Comparison of ENCODE assay signal across 10 cellular contexts in the genomic region with DNA sequence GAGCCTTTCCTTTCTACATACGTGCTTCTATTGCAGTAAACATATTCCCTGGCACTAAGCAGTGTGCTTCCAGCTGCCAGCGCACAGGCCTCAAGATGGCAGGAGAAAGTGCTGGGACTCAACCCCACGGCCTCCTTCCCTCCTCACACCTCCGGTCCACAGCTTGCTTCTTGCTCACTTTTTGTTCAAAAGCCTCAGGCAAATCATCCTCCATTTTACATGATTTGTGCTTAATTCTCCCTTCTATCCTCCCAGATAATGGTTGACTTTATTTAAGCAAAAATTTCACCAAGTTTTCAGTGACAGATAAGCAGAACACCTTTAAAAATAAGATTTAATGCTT. TPM values are rescaled to one million over a fixed set of nuclear protein-coding genes. Genes with fewer than 3 reads are reported as not detected.
DNase-seq lines count a peak whose midpoint lies in the region; ATAC-seq lines count a peak whose summit lies in the region.
"Had no signal": no experiment of that assay in that cellular context is flagged by ENCODE, and none has a peak within 500 bp of the region (broad histone marks: within the 10 kb centered on the region; RNA-seq: fewer than 3 reads in every experiment).

No MANE protein-coding gene starts in this region.

- H3K4me3 ChIP-seq in BLaER1 treated with 17β-estradiol and CSF1 and Interleukin-3, amounts not matched to agents 10 nM and 100 nM, result no peak overlapping the region
- peak overlapping the region; percentile 26 for H3K4me3 ChIP-seq in CD8-positive, alpha-beta memory T cell (ENCODE audit: low read length)
- H3K4me3 ChIP-seq: heart left ventricle, SJSA1 had no signal

- peak overlapping the region; percentile 38 to 80 (median 63) for H3K4me3 Mint-ChIP-seq in CD8-positive, alpha-beta memory T cell
- peak overlapping the region; percentile 87 for H3K4me3 Mint-ChIP-seq in activated CD4-positive, alpha-beta memory T cell treated with anti-CD3 and anti-CD28 coated beads for 36 hours
- peak overlapping the region in 4 of 5 donors; percentile 56 to 65 (median 58) for H3K4me3 Mint-ChIP-seq in immature natural killer cell

- no peaks in the 10 kb centered on the region for H3K27me3 ChIP-seq in BLaER1 treated with 17β-estradiol and CSF1 and Interleukin-3, amounts not matched to agents 10 nM and 100 nM
- no peaks in the 10 kb centered on the region for H3K27me3 ChIP-seq in CD8-positive, alpha-beta memory T cell (ENCODE audit: insufficient read depth, low read length, poor library complexity, severe bottlenecking)
- H3K27me3 ChIP-seq: heart left ventricle, SJSA1 had no signal

- H3K4me1 ChIP-seq in BLaER1 treated with 17β-estradiol and CSF1 and Interleukin-3, amounts not matched to agents 10 nM and 100 nM, result peaks cover 64 to 99% (median 94%) of the 10 kb centered on the region in 10 experiments
- peaks cover 70% of the 10 kb centered on the region for H3K4me1 ChIP-seq in CD8-positive, alpha-beta memory T cell (ENCODE audit: insufficient read depth, low read length)

- peaks cover 55 to 71% (median 58%) of the 10 kb centered on the region in 3 donors for H3K4me1 Mint-ChIP-seq in CD8-positive, alpha-beta memory T cell
- H3K4me1 Mint-ChIP-seq in activated CD4-positive, alpha-beta memory T cell treated with anti-CD3 and anti-CD28 coated beads for 36 hours (ENCODE audit: low read depth), result peaks cover 66% of the 10 kb centered on the region
- peaks cover 65 to 66% of the 10 kb centered on the region in 2 donors for H3K4me1 Mint-ChIP-seq in immature natural killer cell

- no peak for ATAC-seq in Right ventricle myocardium superior (ENCODE audit: poor library complexity)

- peak overlapping the region; percentile 30 to 95 (median 86) for H3K27ac Mint-ChIP-seq in CD8-positive, alpha-beta memory T cell
- peak overlapping the region; percentile 78 for H3K27ac Mint-ChIP-seq in activated CD4-positive, alpha-beta memory T cell treated with anti-CD3 and anti-CD28 coated beads for 36 hours
- peak overlapping the region; percentile 28 to 92 (median 64) for H3K27ac Mint-ChIP-seq in immature natural killer cell

- CTCF ChIA-PET in CD8-positive, alpha-beta memory T cell (lab: Charles Lee), result interaction anchor here (0.7 to 1.6 kb wide), 5 partner anchors 8 to 48 kb away, joined by 3 to 5 read pairs (median 5); partner anchors contain the start of gene PSMD11
- CTCF ChIA-PET in activated CD4-positive, alpha-beta memory T cell treated with anti-CD3 and anti-CD28 coated beads for 36 hours (lab: Charles Lee), result interaction anchor here (1.2 to 12.0 kb wide), 6 partner anchors 26 to 167 kb away, joined by 4 to 102 read pairs (median 6); partner anchors contain the start of gene PSMD11

- POLR2A ChIA-PET in CD8-positive, alpha-beta memory T cell (lab: Charles Lee), result no interaction called here
- POLR2A ChIA-PET in activated CD4-positive, alpha-beta memory T cell treated with anti-CD3 and anti-CD28 coated beads for 36 hours (lab: Charles Lee), result interaction anchor here (1.8 kb wide), 1 partner anchor 31 kb away, joined by 9 read pairs; no protein-coding TSS in a partner anchor

- no peaks in the 10 kb centered on the region for H3K9me3 Mint-ChIP-seq in CD8-positive, alpha-beta memory T cell
- H3K9me3 Mint-ChIP-seq in activated CD4-positive, alpha-beta memory T cell treated with anti-CD3 and anti-CD28 coated beads for 36 hours, result no peaks in the 10 kb centered on the region
- no peaks in the 10 kb centered on the region for H3K9me3 Mint-ChIP-seq in immature natural killer cell

- H3K36me3 Mint-ChIP-seq in CD8-positive, alpha-beta memory T cell, result peaks cover 0 to 21% (median 0%) of the 10 kb centered on the region in 3 donors
- H3K36me3 Mint-ChIP-seq in activated CD4-positive, alpha-beta memory T cell treated with anti-CD3 and anti-CD28 coated beads for 36 hours, result peaks cover 32% of the 10 kb centered on the region
- H3K36me3 Mint-ChIP-seq in immature natural killer cell, result peaks cover 3 to 33% (median 10%) of the 10 kb centered on the region in 3 donors

- H3K27me3 Mint-ChIP-seq in CD8-positive, alpha-beta memory T cell, result no peaks in the 10 kb centered on the region
- no peaks in the 10 kb centered on the region for H3K27me3 Mint-ChIP-seq in activated CD4-positive, alpha-beta memory T cell treated with anti-CD3 and anti-CD28 coated beads for 36 hours
- H3K27me3 Mint-ChIP-seq in immature natural killer cell (ENCODE audit: low read depth in 3 of 3), result peaks cover 5 to 6% (median 5%) of the 10 kb centered on the region in 3 donors

- peak overlapping the region in 5 of 11 experiments; percentile 3 to 57 (median 45); a peak in 7 of 22 replicates for H3K9ac ChIP-seq in BLaER1 treated with 17β-estradiol and CSF1 and Interleukin-3, amounts not matched to agents 10 nM and 100 nM

- peak overlapping the region; percentile 70 to 90 (median 79) for H3K4me2 ChIP-seq in BLaER1 treated with 17β-estradiol and CSF1 and Interleukin-3, amounts not matched to agents 10 nM and 100 nM

- DNase-seq in CD8-positive, alpha-beta memory T cell, result no peak
- DNase-seq in activated CD4-positive, alpha-beta memory T cell treated with anti-CD3 and anti-CD28 coated beads for 36 hours, result no peak
- DNase-seq in immature natural killer cell, result no peak
- no peak for DNase-seq in activated gamma-delta T cell treated with Interleukin-2 at 50 U/mL for 16 hours
- DNase-seq in GM19240 (ENCODE audit: insufficient read length, low spot score), result no peak
- DNase-seq in Right ventricle myocardium superior, result no peak
- DNase-seq: cerebellar nuclear complex, heart left ventricle had no signal

- H3K9me3 ChIP-seq in BLaER1 treated with 17β-estradiol and CSF1 and Interleukin-3, amounts not matched to agents 10 nM and 100 nM (replicated peaks in 1 of 11), result no peaks in the 10 kb centered on the region
- no peaks in the 10 kb centered on the region for H3K9me3 ChIP-seq in CD8-positive, alpha-beta memory T cell (ENCODE audit: low read length)
- H3K9me3 ChIP-seq: heart left ventricle, SJSA1 had no signal

- peaks cover 0 to 35% (median 27%) of the 10 kb centered on the region in 11 experiments; a peak in 14 of 22 replicates for H3K36me3 ChIP-seq in BLaER1 treated with 17β-estradiol and CSF1 and Interleukin-3, amounts not matched to agents 10 nM and 100 nM
- H3K36me3 ChIP-seq in CD8-positive, alpha-beta memory T cell (ENCODE audit: insufficient read depth, low read length), result no peaks in the 10 kb centered on the region

- H4K20me1 ChIP-seq in BLaER1 treated with 17β-estradiol and CSF1 and Interleukin-3, amounts not matched to agents 10 nM and 100 nM, result peaks cover 0 to 49% (median 36%) of the 10 kb centered on the region in 11 experiments; a peak in 18 of 22 replicates

- intact Hi-C loops in activated CD4-positive, alpha-beta memory T cell treated with anti-CD3 and anti-CD28 coated beads for 36 hours (cut with micrococcal nuclease), result loop anchor here (1.0 kb wide), 1 partner anchor 31 kb away; no protein-coding TSS in a partner anchor
- intact Hi-C loops in Right ventricle myocardium superior (cut with DNase I), result no loop called here

- H3K27ac ChIP-seq in BLaER1 treated with 17β-estradiol and CSF1 and Interleukin-3, amounts not matched to agents 10 nM and 100 nM, result peak overlapping the region in 7 of 11 experiments; percentile 6 to 64 (median 43); a peak in 11 of 22 replicates
- no peak overlapping the region for H3K27ac ChIP-seq in CD8-positive, alpha-beta memory T cell (ENCODE audit: low read depth, low read length)
- H3K27ac ChIP-seq: SJSA1 had no signal

RNA-seq across cellular contexts. Expression of gene CDK5R1, which starts 5.5 kb away (rescaled TPM):
- total RNA-seq in CD8-positive, alpha-beta memory T cell, result 1 to 10 TPM; 6.8 to 7.0 TPM
- 6.0 TPM for polyA plus RNA-seq in CD8-positive, alpha-beta memory T cell
- 10 to 100 TPM; 12.4 to 13.1 TPM for total RNA-seq in activated CD4-positive, alpha-beta memory T cell treated with anti-CD3 and anti-CD28 coated beads for 36 hours
- 1 to 10 TPM in 2 of 3 donors, under 1 TPM in 1; 0.37 to 5.8 (median 2.3) TPM for polyA plus RNA-seq in immature natural killer cell
- 1.4 TPM for total RNA-seq in Right ventricle myocardium superior

RNA-seq across cellular contexts. Expression of gene PSMD11, which starts 47.9 kb away (rescaled TPM):
- total RNA-seq in CD8-positive, alpha-beta memory T cell, result 100 to 1,000 TPM; 175 to 187 TPM
- polyA plus RNA-seq in CD8-positive, alpha-beta memory T cell, result 145 TPM
- 100 to 1,000 TPM; 161 to 162 TPM for total RNA-seq in activated CD4-positive, alpha-beta memory T cell treated with anti-CD3 and anti-CD28 coated beads for 36 hours
- polyA plus RNA-seq in immature natural killer cell, result 100 to 1,000 TPM in 1 of 3 donors, 10 to 100 TPM in 2; 82.1 to 136 (median 96.4) TPM
- total RNA-seq in Right ventricle myocardium superior, result 62.3 TPM
